Comparison of ENCODE assay signal across 21 cellular contexts in the genomic region with DNA sequence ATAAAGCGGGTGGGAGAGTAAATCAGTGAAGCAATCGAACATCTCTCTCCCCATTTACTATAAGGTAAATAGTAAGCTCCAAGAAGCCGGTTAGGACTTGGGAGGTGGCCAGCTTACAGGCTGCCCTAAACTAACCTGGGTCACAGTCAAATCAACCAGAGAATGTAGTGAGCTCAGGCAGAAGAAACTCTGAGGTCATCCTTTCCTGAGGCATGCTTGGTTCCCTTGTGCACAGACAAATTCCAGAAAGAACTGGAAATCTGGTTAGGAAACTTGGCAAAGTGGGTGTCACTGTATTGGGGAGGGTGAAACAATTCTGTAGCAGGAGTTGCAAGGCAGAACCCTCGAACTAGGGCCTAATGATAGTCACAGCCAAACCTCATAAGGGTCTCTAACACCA.
"Had no signal": no experiment of that assay in that cellular context is flagged by ENCODE, and none has a peak within 500 bp of the region (broad histone marks: within the 10 kb centered on the region; RNA-seq: fewer than 3 reads in every experiment).

No MANE protein-coding gene starts in this region.

- ATAC-seq: activated CD4-positive, alpha-beta T cell treated with anti-CD3 and anti-CD28 coated beads for 36 hours; activated T-cell treated with anti-CD3 and anti-CD28 coated beads, Interleukin-2, amount 50 U/mL, for 72 hours; natural killer cell; T-helper 17 cell had no signal

- H3K4me1 Mint-ChIP-seq: activated CD4-positive, alpha-beta memory T cell treated with anti-CD3 and anti-CD28 coated beads, Interleukin-2, amount 10 ng/mL, durations not matched to agents 7 days and 5 days; brain; natural killer cell had no signal

- H3K36me3 ChIP-seq: neutrophil had no signal

- DNase-seq: activated CD4-positive, alpha-beta memory T cell treated with anti-CD3 and anti-CD28 coated beads, Interleukin-2, amount 10 ng/mL, durations not matched to agents 7 days and 5 days; activated CD4-positive, alpha-beta T cell treated with anti-CD3 and anti-CD28 coated beads for 36 hours; activated CD8-positive, alpha-beta memory T cell treated with anti-CD3 and anti-CD28 coated beads, Interleukin-2, amount 50 U/mL, for 4 hours; activated gamma-delta T cell treated with Interleukin-2 at 50 U/mL for 16 hours; activated T-cell treated with anti-CD3 and anti-CD28 coated beads, Interleukin-2, amount 50 U/mL, for 72 hours; amygdala; effector memory CD4-positive, alpha-beta T cell; glutamatergic neuron; mesendoderm; natural killer cell; posterior cingulate gyrus; stimulated activated CD4-positive, alpha-beta T cell treated with anti-CD3 and anti-CD28 coated beads, Interleukin-4, amount 100 ng/mL, for 4 hours; stimulated activated CD8-positive, alpha-beta memory T cell treated with anti-CD3 and anti-CD28 coated beads, Interleukin-4, amount 100 ng/mL, for 48 hours; stimulated activated naive CD4-positive, alpha-beta T cell treated with Interleukin-2 at 50 U/mL for 16 hours; T-helper 17 cell had no signal

- H3K27ac Mint-ChIP-seq: activated CD4-positive, alpha-beta memory T cell treated with anti-CD3 and anti-CD28 coated beads, Interleukin-2, amount 10 ng/mL, durations not matched to agents 7 days and 5 days; activated CD4-positive, alpha-beta T cell treated with anti-CD3 and anti-CD28 coated beads for 36 hours; activated naive CD8-positive, alpha-beta T cell; activated T-cell treated with anti-CD3 and anti-CD28 coated beads, Interleukin-2, amount 50 U/mL, for 72 hours; brain; dendritic cell treated with granulocyte-macrophage colony-stimulating factor and Interleukin-4, amounts not matched to agents 40 ng/mL and 50 ng/mL, for 4 days; natural killer cell; T-helper 17 cell; type B pancreatic cell had no signal

- H3K9me3 ChIP-seq: neutrophil had no signal

- H3K4me3 Mint-ChIP-seq: activated CD4-positive, alpha-beta memory T cell treated with anti-CD3 and anti-CD28 coated beads, Interleukin-2, amount 10 ng/mL, durations not matched to agents 7 days and 5 days; activated CD4-positive, alpha-beta T cell treated with anti-CD3 and anti-CD28 coated beads for 36 hours; activated naive CD8-positive, alpha-beta T cell; activated T-cell treated with anti-CD3 and anti-CD28 coated beads, Interleukin-2, amount 50 U/mL, for 72 hours; brain; dendritic cell treated with granulocyte-macrophage colony-stimulating factor and Interleukin-4, amounts not matched to agents 40 ng/mL and 50 ng/mL, for 4 days; natural killer cell; T-helper 17 cell; type B pancreatic cell had no signal

- H3K27ac ChIP-seq: neutrophil had no signal

- H3K4me3 ChIP-seq: smooth muscle cell had no signal

- H3K36me3 Mint-ChIP-seq: activated naive CD8-positive, alpha-beta T cell; brain; natural killer cell; type B pancreatic cell had no signal

- H3K9me3 Mint-ChIP-seq: activated CD4-positive, alpha-beta memory T cell treated with anti-CD3 and anti-CD28 coated beads, Interleukin-2, amount 10 ng/mL, durations not matched to agents 7 days and 5 days; brain; natural killer cell had no signal
